In the genomic region with DNA sequence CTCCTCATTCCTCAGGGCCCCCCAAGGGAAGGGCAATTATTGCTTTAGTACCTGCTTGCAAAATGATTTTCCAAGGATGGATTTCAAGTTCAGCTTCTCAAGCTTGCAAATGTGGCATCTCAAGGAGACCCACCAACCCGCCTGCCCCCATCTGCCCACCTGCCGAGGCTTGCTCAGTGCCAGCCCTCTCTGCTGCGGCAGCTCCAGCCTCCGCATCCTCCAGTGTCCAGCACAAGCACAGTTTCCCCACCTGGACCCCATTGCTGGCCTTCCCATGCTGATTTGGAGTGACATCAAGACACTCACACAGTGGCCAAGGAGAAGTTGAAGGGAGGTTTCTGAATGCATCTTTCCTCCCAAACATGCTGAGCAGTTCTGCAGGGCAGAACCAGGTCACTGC, we compare ENCODE assay signal across 31 cellular contexts.
"Had no signal": no experiment of that assay in that cellular context is flagged by ENCODE, and none has a peak within 500 bp of the region (broad histone marks: within the 10 kb centered on the region; RNA-seq: fewer than 3 reads in every experiment).

No MANE protein-coding gene starts in this region.

- ATAC-seq: activated naive CD4-positive, alpha-beta T cell treated with anti-CD3 and anti-CD28 coated beads, Interleukin-2, amount 50 U/mL, for 72 hours; activated naive CD8-positive, alpha-beta T cell treated with anti-CD3 and anti-CD28 coated beads, Interleukin-2, amount 50 U/mL, for 24 hours; activated T-cell treated with anti-CD3 and anti-CD28 coated beads, Interleukin-2, amount 50 U/mL, for 4 hours; activated T-cell treated with anti-CD3 and anti-CD28 coated beads, Interleukin-2, amount 50 U/mL, for 72 hours; activated T-helper 17 cell treated with anti-CD3 and anti-CD28 coated beads, Interleukin-2, amount 50 U/mL, for 72 hours; body of pancreas had no signal

- H3K4me1 ChIP-seq: adrenal gland, ascending aorta, body of pancreas, breast epithelium had no signal

- H3K27me3 ChIP-seq: adrenal gland, ascending aorta, body of pancreas, brain microvascular endothelial cell, breast epithelium, cardiac muscle cell had no signal

- H3K27ac ChIP-seq: adrenal gland, ascending aorta, body of pancreas, brain microvascular endothelial cell, breast epithelium, cardiac muscle cell had no signal

- H3K36me3 ChIP-seq: adrenal gland, ascending aorta, brain microvascular endothelial cell, breast epithelium, cardiac muscle cell had no signal

- H3K4me3 ChIP-seq: adrenal gland, ascending aorta, body of pancreas, breast epithelium, cardiac muscle cell had no signal

- H3K9me3 ChIP-seq: adrenal gland, ascending aorta, body of pancreas had no signal

- DNase-seq: activated effector memory CD4-positive, alpha-beta T cell treated with anti-CD3 and anti-CD28 coated beads, Interleukin-2, amount 50 U/mL, for 16 hours; activated effector memory CD4-positive, alpha-beta T cell treated with Interleukin-2 at 50 U/mL for 16 hours; activated gamma-delta T cell; activated gamma-delta T cell treated with Interleukin-2 at 50 U/mL for 16 hours; activated naive CD4-positive, alpha-beta T cell; activated naive CD4-positive, alpha-beta T cell treated with anti-CD3 and anti-CD28 coated beads for 36 hours; activated naive CD4-positive, alpha-beta T cell treated with anti-CD3 and anti-CD28 coated beads, Interleukin-2, amount 10 ng/mL, durations not matched to agents 7 days and 5 days; activated naive CD4-positive, alpha-beta T cell treated with anti-CD3 and anti-CD28 coated beads, Interleukin-2, amount 50 U/mL, for 16 hours; activated naive CD4-positive, alpha-beta T cell treated with Interleukin-2 at 50 U/mL for 16 hours; activated naive CD8-positive, alpha-beta T cell treated with anti-CD3 and anti-CD28 coated beads for 36 hours; activated naive CD8-positive, alpha-beta T cell treated with anti-CD3 and anti-CD28 coated beads, Interleukin-2, amount 10 ng/mL, durations not matched to agents 7 days and 5 days; activated naive CD8-positive, alpha-beta T cell treated with anti-CD3 and anti-CD28 coated beads, Interleukin-2, amount 50 U/mL, for 24 hours; activated T-cell treated with anti-CD3 and anti-CD28 coated beads, Interleukin-2, amount 50 U/mL, for 24 hours; activated T-cell treated with anti-CD3 and anti-CD28 coated beads, Interleukin-2, amount 50 U/mL, for 4 hours; activated T-cell treated with anti-CD3 and anti-CD28 coated beads, Interleukin-2, amount 50 U/mL, for 48 hours; activated T-cell treated with anti-CD3 and anti-CD28 coated beads, Interleukin-2, amount 50 U/mL, for 72 hours; adrenal gland; amniotic stem cell; amygdala; anterior cingulate cortex; aorta; body of pancreas; brain microvascular endothelial cell; caudate nucleus; central memory CD4-positive, alpha-beta T cell; cerebellar nuclear complex had no signal
